In the genomic region with DNA sequence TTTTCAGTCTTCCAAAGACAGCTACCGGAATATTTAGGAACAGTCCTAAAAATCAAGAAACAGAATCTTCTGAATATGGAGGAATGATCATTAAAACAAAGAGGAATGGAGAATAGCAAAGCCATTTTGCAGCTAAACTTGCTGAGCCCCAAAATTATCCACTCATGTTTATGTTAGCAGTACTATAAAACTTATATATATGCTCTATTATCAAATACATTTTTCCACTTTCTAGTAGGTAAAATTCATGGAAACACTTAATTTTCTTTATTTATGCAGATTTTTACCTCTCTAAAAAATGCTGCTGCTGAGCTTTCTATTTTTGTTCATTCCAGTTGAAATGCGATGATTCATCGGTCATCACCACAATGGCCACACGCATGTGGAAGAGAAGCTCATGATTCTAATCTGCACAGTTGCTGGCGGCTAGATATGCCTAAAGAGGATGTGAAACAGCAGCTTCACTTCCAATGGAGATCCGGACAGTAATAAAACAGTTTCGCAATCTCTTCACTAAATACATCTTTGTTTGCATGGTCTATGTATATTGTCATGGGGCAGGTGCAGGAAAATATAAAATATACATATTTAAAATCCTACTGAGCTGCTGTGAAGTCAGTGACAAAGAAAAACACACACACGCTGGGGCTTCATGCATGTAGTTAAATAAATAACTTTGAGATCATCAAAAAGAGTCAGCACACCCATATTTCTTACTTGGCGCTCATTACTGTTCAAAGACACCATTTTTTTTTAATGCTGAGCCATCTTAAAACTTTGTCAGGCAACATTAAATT, we compare ENCODE assay signal across 8 cellular contexts.
DNase-seq lines count a peak whose midpoint lies in the region; ATAC-seq lines count a peak whose summit lies in the region.

No MANE protein-coding gene starts in this region.

- H3K36me3 Mint-ChIP-seq in dendritic cell treated with granulocyte-macrophage colony-stimulating factor and Interleukin-4, amounts not matched to agents 40 ng/mL and 50 ng/mL, for 4 days (ENCODE audit: low read depth), result no peaks in the 10 kb centered on the region

- intact Hi-C loops in dendritic cell treated with granulocyte-macrophage colony-stimulating factor and Interleukin-4, amounts not matched to agents 40 ng/mL and 50 ng/mL, for 4 days (cut with micrococcal nuclease), result no loop called here

- peaks cover 22% of the 10 kb centered on the region for H3K4me1 Mint-ChIP-seq in dendritic cell treated with granulocyte-macrophage colony-stimulating factor and Interleukin-4, amounts not matched to agents 40 ng/mL and 50 ng/mL, for 4 days (ENCODE audit: low read depth)

- peak; percentile 77 for DNase-seq in AG08395 (ENCODE audit: low spot score)
- peak; percentile 30 for DNase-seq in NCI-H460 (ENCODE audit: extremely low read depth, low read depth)
- DNase-seq in renal cortical epithelial cell (ENCODE audit: low read depth), result peak; percentile 46
- no peak for DNase-seq in T-helper 9 cell
- no peak for DNase-seq in activated CD4-positive, alpha-beta T cell treated with anti-CD3 and anti-CD28 coated beads, Interleukin-2, amount 50 U/mL, for 48 hours

- H3K9me3 Mint-ChIP-seq in dendritic cell treated with granulocyte-macrophage colony-stimulating factor and Interleukin-4, amounts not matched to agents 40 ng/mL and 50 ng/mL, for 4 days, result peaks cover 6% of the 10 kb centered on the region

- ATAC-seq in GM19023 (IDR thresholded peaks at IDR 0.05; ENCODE audit: unreplicated experiment), result peak; percentile 89
- ATAC-seq in HG03064 (IDR thresholded peaks at IDR 0.05; ENCODE audit: low read depth, unreplicated experiment), result peak; percentile 92

- H3K27ac Mint-ChIP-seq in dendritic cell treated with granulocyte-macrophage colony-stimulating factor and Interleukin-4, amounts not matched to agents 40 ng/mL and 50 ng/mL, for 4 days, result peak overlapping the region; percentile 51

- H3K4me3 Mint-ChIP-seq in dendritic cell treated with granulocyte-macrophage colony-stimulating factor and Interleukin-4, amounts not matched to agents 40 ng/mL and 50 ng/mL, for 4 days, result no peak overlapping the region

- no peaks in the 10 kb centered on the region for H3K27me3 Mint-ChIP-seq in dendritic cell treated with granulocyte-macrophage colony-stimulating factor and Interleukin-4, amounts not matched to agents 40 ng/mL and 50 ng/mL, for 4 days

Comparison
In these comparisons a context has a peak if more than half of its experiments do, and no peak if none do; other contexts are left out.
1. DNase-seq: peak in AG08395 (single experiment), NCI-H460 (single experiment) and renal cortical epithelial cell (single experiment); none in T-helper 9 cell (single experiment) and activated CD4-positive, alpha-beta T cell treated with anti-CD3 and anti-CD28 coated beads, Interleukin-2, amount 50 U/mL, for 48 hours (0 of 2).